In the genomic region with DNA sequence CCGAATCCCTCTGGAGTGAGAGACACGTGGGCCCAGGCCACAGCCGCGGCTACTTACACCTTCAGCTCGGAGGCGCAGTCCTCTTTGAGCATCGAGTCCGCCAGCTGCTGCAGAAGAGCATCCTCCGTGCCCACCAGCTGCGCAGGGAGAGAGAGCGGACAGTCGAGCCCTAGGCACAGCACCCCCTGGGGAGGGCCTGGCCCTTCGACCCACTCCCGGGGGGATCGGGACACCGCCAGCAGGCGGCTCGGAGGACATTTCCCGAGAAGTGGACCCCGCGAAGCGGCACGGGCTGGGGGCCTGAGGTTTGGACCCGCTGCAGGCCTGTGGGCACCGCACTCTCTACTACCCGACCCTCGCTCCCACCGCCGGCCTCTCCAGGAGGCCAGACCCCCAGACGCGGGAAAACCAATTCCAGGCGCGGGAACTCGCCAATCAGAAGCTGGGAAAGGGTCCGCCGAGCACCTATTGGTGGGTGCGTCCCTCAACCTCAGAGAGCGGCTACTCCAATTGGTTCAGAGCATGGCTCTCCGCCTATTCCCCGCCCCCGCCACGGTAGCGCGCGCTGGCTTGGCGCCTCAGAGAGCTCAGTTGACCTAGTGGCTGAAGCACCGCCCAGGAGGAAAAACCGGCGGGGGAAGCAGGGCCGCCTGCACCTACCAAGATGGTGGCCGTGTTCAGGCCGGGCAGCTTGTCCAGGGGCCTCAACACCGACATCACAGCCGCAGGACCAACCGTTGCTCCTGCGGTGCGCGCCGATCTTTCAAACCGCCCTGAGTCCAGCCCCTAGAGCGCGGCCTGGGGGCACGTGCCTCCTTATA, we compare ENCODE assay signal across 8 cellular contexts. TPM values are rescaled to one million over a fixed set of nuclear protein-coding genes. Genes with fewer than 3 reads are reported as not detected.
DNase-seq lines count a peak whose midpoint lies in the region; TF ChIP-seq lines count a peak whose summit lies in the region.

A gene with protein sequence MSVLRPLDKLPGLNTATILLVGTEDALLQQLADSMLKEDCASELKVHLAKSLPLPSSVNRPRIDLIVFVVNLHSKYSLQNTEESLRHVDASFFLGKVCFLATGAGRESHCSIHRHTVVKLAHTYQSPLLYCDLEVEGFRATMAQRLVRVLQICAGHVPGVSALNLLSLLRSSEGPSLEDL (minus strand): TSS at position 793 of the 821 bp plus-strand sequence. CDS start 76 bp downstream, at position 717.

- H3K9me3 ChIP-seq in SK-N-SH (no peaks in the 10 kb centered on the region), neutrophil (no peaks in the 10 kb centered on the region)

- peak within 1 kb of the TSS; percentile 85 for H2AFZ ChIP-seq in SK-N-SH (ENCODE audit: low read depth)

- WGBS in SK-N-SH (ENCODE audit: low lambda C conversion rate): no CpG with 5 or more reads among the region's 63 CpGs

- TF ChIP-seq CTCF in HFFc6 (IDR thresholded peaks at IDR 0.05) (peak; percentile 60; the same call in 1 of the 2 replicates), NB4 (IDR thresholded peaks at IDR 0.05; ENCODE audit: low read depth, low read length) (no peak), SK-N-SH (IDR thresholded peaks at IDR 0.05) (0 out of 2 replicates have a peak, but pooled peaks have one; percentile 23), neutrophil (IDR thresholded peaks at IDR 0.05) (no peak)

- H3K4me3 ChIP-seq in GM08714 (ENCODE audit: low read length): peak within 1 kb of the TSS; percentile 85
- peak within 1 kb of the TSS; percentile 86 for H3K4me3 ChIP-seq in NB4 (ENCODE audit: low read depth, low read length)
- H3K4me3 ChIP-seq in SK-N-SH (ENCODE audit: low read depth in 2 of 2, low read length in 1 of 2): peak within 1 kb of the TSS; percentile 63 to 72
- H3K4me3 ChIP-seq in neutrophil (ENCODE audit: low read depth in 1 of 2, low read length in 1 of 2): peak within 1 kb of the TSS; percentile 73 to 79

- CTCF ChIA-PET in SK-N-SH (lab: Yijun Ruan, JAX): interaction anchor here (1.5 to 2.1 kb wide), 2 partner anchors 144 to 249 kb away, joined by 3 to 17 read pairs; a partner anchor contains a TSS
- CTCF ChIA-PET in activated naive CD4-positive, alpha-beta T cell treated with anti-CD3 and anti-CD28 coated beads, Interleukin-2, amount 10 ng/mL, durations not matched to agents 7 days and 5 days (lab: Charles Lee): interaction anchor here (0.6 to 4.5 kb wide), 10 partner anchors 10 to 249 kb away, joined by 3 to 20 read pairs (median 3); a partner anchor contains a TSS

- H4K20me1 ChIP-seq in SK-N-SH (ENCODE audit: insufficient read depth): no peaks in the 10 kb centered on the region

- H3K27ac ChIP-seq in SK-N-SH (ENCODE audit: low read depth in 2 of 2, low read length in 1 of 2): peak within 1 kb of the TSS; percentile 28 to 56; a peak in 3 of 4 replicates
- H3K27ac ChIP-seq in neutrophil: no peak within 1 kb of the TSS
- no peak within 1 kb of the TSS for H3K27ac ChIP-seq in substantia nigra (ENCODE audit: low read depth, low read length, poor library complexity, severe bottlenecking)

- H3K9me3 Mint-ChIP-seq in HFFc6: no peaks in the 10 kb centered on the region
- no peaks in the 10 kb centered on the region for H3K9me3 Mint-ChIP-seq in activated naive CD4-positive, alpha-beta T cell treated with anti-CD3 and anti-CD28 coated beads, Interleukin-2, amount 10 ng/mL, durations not matched to agents 7 days and 5 days

- no peaks in the 10 kb centered on the region for H3F3A ChIP-seq in SK-N-SH (replicated peaks; ENCODE audit: insufficient read depth)

- H3K9me2 ChIP-seq in SK-N-SH: no peaks in the 10 kb centered on the region

- TF ChIP-seq EP300 in SK-N-SH (IDR thresholded peaks at IDR 0.05; ENCODE audit: borderline replicate concordance in 1 of 2, low read depth in 1 of 2, low read length in 1 of 2): no peak

- peak; percentile 59 for TF ChIP-seq POLR2A in NB4 (IDR thresholded peaks at IDR 0.05; ENCODE audit: extremely low read depth, insufficient read length)

- peak within 1 kb of the TSS; percentile 94 for H3K4me3 Mint-ChIP-seq in HFFc6
- peak within 1 kb of the TSS; percentile 85 for H3K4me3 Mint-ChIP-seq in activated naive CD4-positive, alpha-beta T cell treated with anti-CD3 and anti-CD28 coated beads, Interleukin-2, amount 10 ng/mL, durations not matched to agents 7 days and 5 days

- H3K4me1 ChIP-seq in SK-N-SH (ENCODE audit: control insufficient read depth in 1 of 2, insufficient read depth in 2 of 2, low read depth in 1 of 2, low read length in 1 of 2) (peaks cover 0 to 17% of the 10 kb centered on the region in 2 experiments; a peak in 1 of 4 replicates), neutrophil (ENCODE audit: control insufficient read depth in 1 of 2, insufficient read depth in 1 of 2, low read depth in 1 of 2, low read length in 1 of 2) (peaks cover 18% of the 10 kb centered on the region in 2 experiments)

- TF ChIP-seq RAD21 in SK-N-SH (IDR thresholded peaks at IDR 0.05; ENCODE audit: low read length): no peak

- peak within 1 kb of the TSS; percentile 69; the same call in 1 of the 2 replicates for H3K9ac ChIP-seq in SK-N-SH

- H3K27me3 ChIP-seq in SK-N-SH (ENCODE audit: insufficient read depth) (no peaks in the 10 kb centered on the region), neutrophil (no peaks in the 10 kb centered on the region)

- H3K27me3 Mint-ChIP-seq in HFFc6 (ENCODE audit: insufficient read depth): peaks cover 2% of the 10 kb centered on the region; the same call in 1 of the 2 replicates
- H3K27me3 Mint-ChIP-seq in activated naive CD4-positive, alpha-beta T cell treated with anti-CD3 and anti-CD28 coated beads, Interleukin-2, amount 10 ng/mL, durations not matched to agents 7 days and 5 days: peaks cover 9% of the 10 kb centered on the region

- H3K4me2 ChIP-seq in SK-N-SH: peak within 1 kb of the TSS; percentile 90

- POLR2A ChIA-PET in SK-N-SH (lab: Yijun Ruan, JAX): interaction anchor here (1.3 kb wide), 1 partner anchor 258 kb away, joined by 3 read pairs; a partner anchor contains a TSS

- H3K36me3 ChIP-seq in SK-N-SH (replicated peaks in 1 of 2; ENCODE audit: control insufficient read depth in 1 of 2, insufficient read depth in 2 of 2, low read length in 1 of 2) (no peaks in the 10 kb centered on the region), neutrophil (no peaks in the 10 kb centered on the region)

- H3K79me2 ChIP-seq in SK-N-SH (ENCODE audit: insufficient read depth): peaks cover 6% of the 10 kb centered on the region; the same call in 1 of the 2 replicates

- DNase-seq in HFFc6 (peak; percentile 90), NB4 (ENCODE audit: low read depth) (peak; percentile 98), SK-N-SH (peak; percentile 85), germinal center (ENCODE audit: low spot score) (peak; percentile 87), substantia nigra (lab: John Stamatoyannopoulos, UW) (peak; percentile 52 to 97 (median 91))
- peak; percentile 96 for DNase-seq in activated naive CD4-positive, alpha-beta T cell treated with anti-CD3 and anti-CD28 coated beads, Interleukin-2, amount 10 ng/mL, durations not matched to agents 7 days and 5 days

- peaks cover 9% of the 10 kb centered on the region; the same call in 1 of the 2 replicates for H3K36me3 Mint-ChIP-seq in HFFc6 (ENCODE audit: low read depth)
- peaks cover 34% of the 10 kb centered on the region for H3K36me3 Mint-ChIP-seq in activated naive CD4-positive, alpha-beta T cell treated with anti-CD3 and anti-CD28 coated beads, Interleukin-2, amount 10 ng/mL, durations not matched to agents 7 days and 5 days

- peak within 1 kb of the TSS; percentile 88 for H3K27ac Mint-ChIP-seq in HFFc6
- peak within 1 kb of the TSS; percentile 92 for H3K27ac Mint-ChIP-seq in activated naive CD4-positive, alpha-beta T cell treated with anti-CD3 and anti-CD28 coated beads, Interleukin-2, amount 10 ng/mL, durations not matched to agents 7 days and 5 days

- peaks cover 34% of the 10 kb centered on the region for H3K4me1 Mint-ChIP-seq in HFFc6 (ENCODE audit: low read depth)
- H3K4me1 Mint-ChIP-seq in activated naive CD4-positive, alpha-beta T cell treated with anti-CD3 and anti-CD28 coated beads, Interleukin-2, amount 10 ng/mL, durations not matched to agents 7 days and 5 days: peaks cover 56% of the 10 kb centered on the region

TF ChIP-seq in SK-N-SH, 30 proteins besides CTCF, POLR2A, EP300 and RAD21 (continues in another document):
- TF ChIP-seq, protein P1, sequence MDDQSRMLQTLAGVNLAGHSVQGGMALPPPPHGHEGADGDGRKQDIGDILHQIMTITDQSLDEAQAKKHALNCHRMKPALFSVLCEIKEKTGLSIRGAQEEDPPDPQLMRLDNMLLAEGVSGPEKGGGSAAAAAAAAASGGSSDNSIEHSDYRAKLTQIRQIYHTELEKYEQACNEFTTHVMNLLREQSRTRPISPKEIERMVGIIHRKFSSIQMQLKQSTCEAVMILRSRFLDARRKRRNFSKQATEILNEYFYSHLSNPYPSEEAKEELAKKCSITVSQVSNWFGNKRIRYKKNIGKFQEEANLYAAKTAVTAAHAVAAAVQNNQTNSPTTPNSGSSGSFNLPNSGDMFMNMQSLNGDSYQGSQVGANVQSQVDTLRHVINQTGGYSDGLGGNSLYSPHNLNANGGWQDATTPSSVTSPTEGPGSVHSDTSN (IDR thresholded peaks at IDR 0.05): peak; percentile 80
- TF ChIP-seq TCF12 (IDR thresholded peaks at IDR 0.05) (no peak), RCOR1 (IDR thresholded peaks at IDR 0.05; ENCODE audit: low read length) (no peak)
- TF ChIP-seq, protein P2, sequence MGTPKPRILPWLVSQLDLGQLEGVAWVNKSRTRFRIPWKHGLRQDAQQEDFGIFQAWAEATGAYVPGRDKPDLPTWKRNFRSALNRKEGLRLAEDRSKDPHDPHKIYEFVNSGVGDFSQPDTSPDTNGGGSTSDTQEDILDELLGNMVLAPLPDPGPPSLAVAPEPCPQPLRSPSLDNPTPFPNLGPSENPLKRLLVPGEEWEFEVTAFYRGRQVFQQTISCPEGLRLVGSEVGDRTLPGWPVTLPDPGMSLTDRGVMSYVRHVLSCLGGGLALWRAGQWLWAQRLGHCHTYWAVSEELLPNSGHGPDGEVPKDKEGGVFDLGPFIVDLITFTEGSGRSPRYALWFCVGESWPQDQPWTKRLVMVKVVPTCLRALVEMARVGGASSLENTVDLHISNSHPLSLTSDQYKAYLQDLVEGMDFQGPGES (IDR thresholded peaks at IDR 0.05; ENCODE audit: low read depth, low read length): peak; percentile 38; the same call in 1 of the 2 replicates
- TF ChIP-seq, protein P3, sequence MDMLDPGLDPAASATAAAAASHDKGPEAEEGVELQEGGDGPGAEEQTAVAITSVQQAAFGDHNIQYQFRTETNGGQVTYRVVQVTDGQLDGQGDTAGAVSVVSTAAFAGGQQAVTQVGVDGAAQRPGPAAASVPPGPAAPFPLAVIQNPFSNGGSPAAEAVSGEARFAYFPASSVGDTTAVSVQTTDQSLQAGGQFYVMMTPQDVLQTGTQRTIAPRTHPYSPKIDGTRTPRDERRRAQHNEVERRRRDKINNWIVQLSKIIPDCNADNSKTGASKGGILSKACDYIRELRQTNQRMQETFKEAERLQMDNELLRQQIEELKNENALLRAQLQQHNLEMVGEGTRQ (IDR thresholded peaks at IDR 0.05; ENCODE audit: borderline replicate concordance, low read depth, low read length): peak; percentile 64

RNA-seq across cellular contexts. Expression of the gene that starts here (rescaled TPM):
- 10 to 100 TPM; 15.6 to 29.4 (median 26.3) TPM for total RNA-seq in HFFc6 (2021; fragmentation: NEBNext Ultra II Directional; extraction: Animal tissue kit (Norgen Biotek cat#: 25700))
- polyA plus RNA-seq in SK-N-SH (2012; rRNA removed): 8.1 and 15.6 TPM in 2 replicates
- polyA plus RNA-seq in SK-N-SH (2012; cell fraction: cytosol; rRNA removed): 4.9 and 8.5 TPM in 2 replicates
- 12.6 and 17.3 TPM in 2 replicates for polyA plus RNA-seq in SK-N-SH (2012; cell fraction: nucleus; rRNA removed)

Comparison
In these comparisons a context has a peak if more than half of its experiments do, and no peak if none do; other contexts are left out.
1. CTCF ChIP-seq: peak in HFFc6 (single experiment) and SK-N-SH (single experiment); none in NB4 (single experiment) and neutrophil (single experiment).
2. H3K27ac ChIP-seq: peak in SK-N-SH (2 of 2); none in neutrophil (single experiment) and substantia nigra (single experiment).
3. Peak in every context shown above with its lines, with median percentiles within 50 percentile points of each other: H3K4me3 ChIP-seq and DNase-seq.